Comparison of ENCODE assay signal across 1 cellular context in genomic region chr14:96309907-96310330, GRCh38.
TF ChIP-seq lines count a peak whose summit lies in the region.

No MANE protein-coding gene starts in this region.

TF ChIP-seq in GM23338, 12 proteins besides CTCF, POLR2A, EP300 and RAD21:
- TF ChIP-seq ZNF462 (CRISPR knock-in tag; IDR thresholded peaks at IDR 0.05) (no peak), NANOG (IDR thresholded peaks at IDR 0.05; ENCODE audit: borderline replicate concordance) (no peak), EZH2 (IDR thresholded peaks at IDR 0.05; ENCODE audit: low read depth, unreplicated experiment) (no peak), POLR2AphosphoS5 (IDR thresholded peaks at IDR 0.05; ENCODE audit: low read depth) (no peak), ZNF114 (CRISPR knock-in tag; IDR thresholded peaks at IDR 0.05) (no peak), CREB1 (CRISPR knock-in tag; IDR thresholded peaks at IDR 0.05; ENCODE audit: low read depth) (no peak), REST (IDR thresholded peaks at IDR 0.05; ENCODE audit: unreplicated experiment) (no peak), STAT1 (IDR thresholded peaks at IDR 0.05; ENCODE audit: unreplicated experiment) (no peak), EZH2phosphoT487 (IDR thresholded peaks at IDR 0.05; ENCODE audit: unreplicated experiment) (no peak), ETS1 (IDR thresholded peaks at IDR 0.05) (no peak), ZNF331 (CRISPR knock-in tag; IDR thresholded peaks at IDR 0.05; ENCODE audit: low read depth) (no peak), JUNB (IDR thresholded peaks at IDR 0.05; ENCODE audit: unreplicated experiment) (no peak)
